In genomic region chr19:14559916-14560775, GRCh38 we compare ENCODE assay signal across 13 cellular contexts. TPM values are rescaled to one million over a fixed set of nuclear protein-coding genes. Genes with fewer than 3 reads are reported as not detected.
DNase-seq lines count a peak whose midpoint lies in the region; ATAC-seq and TF ChIP-seq lines count a peak whose summit lies in the region.
"Had no signal": no experiment of that assay in that cellular context is flagged by ENCODE, and none has a peak within 500 bp of the region (broad histone marks: within the 10 kb centered on the region; RNA-seq: fewer than 3 reads in every experiment).

No MANE protein-coding gene starts in this region.

- 38% methylated on average over 6 of the region's 28 CpGs; no CpG with 5 or more reads in 1 of the 2 donors for WGBS in gastroesophageal sphincter (ENCODE audit: low coverage in 1 of 2), 2 donors

- TF ChIP-seq POLR2A in gastroesophageal sphincter (IDR thresholded peaks at IDR 0.05), result no peak

- ATAC-seq in gastroesophageal sphincter (no peak), GM21737 (IDR thresholded peaks at IDR 0.05; ENCODE audit: unreplicated experiment) (no peak), HG03175 (IDR thresholded peaks at IDR 0.05; ENCODE audit: unreplicated experiment) (no peak)
- ATAC-seq: pancreas had no signal

- peak overlapping the region; percentile 91 for H3K27ac Mint-ChIP-seq in osteocyte (ENCODE audit: unreplicated experiment)

- peaks cover 1% of the 10 kb centered on the region for H3K36me3 Mint-ChIP-seq in osteocyte (ENCODE audit: unreplicated experiment)

- TF ChIP-seq EP300 in gastroesophageal sphincter (IDR thresholded peaks at IDR 0.05), result no peak

- H3K9ac ChIP-seq in SK-N-MC (ENCODE audit: insufficient read length), result peak overlapping the region; percentile 45

- H3K27me3 Mint-ChIP-seq in osteocyte (ENCODE audit: unreplicated experiment), result no peaks in the 10 kb centered on the region

- TF ChIP-seq CTCF in gastroesophageal sphincter (IDR thresholded peaks at IDR 0.05), result no peak
- TF ChIP-seq CTCF in osteocyte (IDR thresholded peaks at IDR 0.05), result no peak

- peaks cover 12% of the 10 kb centered on the region; the same call in 1 of the 2 replicates for H3K36me3 ChIP-seq in SK-N-MC (ENCODE audit: insufficient read depth, low read length)
- H3K36me3 ChIP-seq in gastroesophageal sphincter, result peaks cover 0 to 18% of the 10 kb centered on the region in 2 donors
- H3K36me3 ChIP-seq: pancreas had no signal

- H3K4me1 ChIP-seq in gastroesophageal sphincter, result peaks cover 0 to 49% (median 5%) of the 10 kb centered on the region in 3 donors

- no peaks in the 10 kb centered on the region for H3K27me3 ChIP-seq in gastroesophageal sphincter
- H3K27me3 ChIP-seq: pancreas had no signal

- H3K4me3 ChIP-seq in SK-N-MC (no peak overlapping the region), gastroesophageal sphincter (no peak overlapping the region)
- H3K4me3 ChIP-seq: pancreas had no signal

- no peaks in the 10 kb centered on the region for H3K9me3 ChIP-seq in SK-N-MC (ENCODE audit: low read depth, low read length)
- no peaks in the 10 kb centered on the region for H3K9me3 ChIP-seq in gastroesophageal sphincter
- H3K9me3 ChIP-seq: pancreas had no signal

- DNase-seq in D341Med (ENCODE audit: low spot score) (peak; percentile 30), SK-N-MC (ENCODE audit: low read depth, low spot score) (no peak), osteocyte (ENCODE audit: extremely low spot score, unreplicated experiment) (no peak), putamen (ENCODE audit: low spot score) (no peak), HK-2 (ENCODE audit: unreplicated experiment) (no peak)
- DNase-seq: activated T-cell treated with anti-CD3 and anti-CD28 coated beads, Interleukin-2, amount 50 U/mL, for 48 hours; hypothalamus; NCI-H526 treated with DMSO at 0.1 percent for 48 hours had no signal

- H3K9me3 Mint-ChIP-seq in osteocyte (ENCODE audit: unreplicated experiment), result no peaks in the 10 kb centered on the region

- H3K4me1 Mint-ChIP-seq in osteocyte (ENCODE audit: unreplicated experiment), result peaks cover 47% of the 10 kb centered on the region

- H3K27ac ChIP-seq in SK-N-MC (peak overlapping the region; percentile 57), gastroesophageal sphincter (peak overlapping the region in 3 of 4 donors; percentile 14 to 72 (median 63))
- H3K27ac ChIP-seq: pancreas had no signal

- H3K4me3 Mint-ChIP-seq in osteocyte (ENCODE audit: unreplicated experiment), result no peak overlapping the region

RNA-seq across cellular contexts. Expression of gene NDUFB7, which starts 11.7 kb away (rescaled TPM):
- total RNA-seq in gastroesophageal sphincter (100 to 1,000 TPM; 251 to 393 (median 330) TPM), osteocyte (149 and 158 TPM in 2 replicates)

RNA-seq across cellular contexts. Expression of gene CLEC17A, which starts 22.7 kb away (rescaled TPM):
- total RNA-seq in gastroesophageal sphincter, result not detected
- not detected in 2 replicates for total RNA-seq in osteocyte
- total RNA-seq: T-helper 1 cell treated with Interleukin-12 subunit alpha and Interleukin-12 subunit beta and Interleukin-4 antibody, amounts not matched to agents 30 ng/mL and 1 ng/mL, for 36 hours had no signal

RNA-seq across cellular contexts. Expression of gene TECR, which starts 30.8 kb away (rescaled TPM):
- 10 to 100 TPM; 21.3 to 27.2 (median 24.3) TPM for total RNA-seq in gastroesophageal sphincter
- total RNA-seq in osteocyte, result 136 and 139 TPM in 2 replicates

RNA-seq across cellular contexts. Expression of gene DNAJB1, which starts 41.9 kb away (rescaled TPM):
- 10 to 100 TPM; 59.3 to 72.8 (median 68.2) TPM for total RNA-seq in gastroesophageal sphincter
- total RNA-seq in osteocyte, result 80.0 and 84.6 TPM in 2 replicates
